17 cellular contexts compared by ENCODE assay signal in the genomic region with DNA sequence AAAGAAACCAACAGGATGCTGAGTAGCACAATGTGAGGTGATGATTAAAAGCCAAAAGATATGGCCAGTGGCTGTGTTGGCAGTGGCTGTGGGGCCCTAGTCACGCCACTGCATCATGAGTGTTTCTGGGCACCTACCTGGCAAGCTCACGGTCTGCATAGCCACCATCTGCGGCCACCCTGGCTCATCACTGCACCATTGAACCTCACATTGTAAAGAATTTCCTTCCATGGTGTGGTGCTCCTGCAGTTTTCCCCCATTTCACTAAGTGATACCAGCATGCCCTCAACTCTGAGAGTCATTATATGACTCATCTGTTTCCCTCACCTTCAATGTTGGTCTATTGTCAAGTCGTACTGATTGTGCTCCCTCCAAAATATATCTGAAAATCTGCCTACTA. TPM values are rescaled to one million over a fixed set of nuclear protein-coding genes. Genes with fewer than 3 reads are reported as not detected.
DNase-seq lines count a peak whose midpoint lies in the region; ATAC-seq, FAIRE-seq and TF ChIP-seq lines count a peak whose summit lies in the region.
"Had no signal": no experiment of that assay in that cellular context is flagged by ENCODE, and none has a peak within 500 bp of the region (broad histone marks: within the 10 kb centered on the region; RNA-seq: fewer than 3 reads in every experiment).

No MANE protein-coding gene starts in this region.

- peaks cover 2% of the 10 kb centered on the region for H3K27me3 Mint-ChIP-seq in activated CD4-positive, alpha-beta T cell treated with anti-CD3 and anti-CD28 coated beads for 36 hours

- H3K4me3 ChIP-seq in bronchial epithelial cell (ENCODE audit: low read depth, low read length) (no peak overlapping the region), left ventricle myocardium inferior (no peak overlapping the region)
- H3K4me3 ChIP-seq: GM23248 had no signal

- no peaks in the 10 kb centered on the region for H3K4me1 ChIP-seq in left ventricle myocardium inferior

- no peaks in the 10 kb centered on the region for H3K9me3 ChIP-seq in left ventricle myocardium inferior (replicated peaks)

- TF ChIP-seq CTCF in bronchial epithelial cell (IDR thresholded peaks at IDR 0.05; ENCODE audit: insufficient read depth, low read length, severe bottlenecking) (no peak), left ventricle myocardium inferior (IDR thresholded peaks at IDR 0.05; ENCODE audit: borderline replicate concordance) (no peak)

- no peaks in the 10 kb centered on the region for H3K9me3 Mint-ChIP-seq in activated CD4-positive, alpha-beta T cell treated with anti-CD3 and anti-CD28 coated beads for 36 hours (ENCODE audit: low read depth)

- no peak overlapping the region for H3K4me3 Mint-ChIP-seq in activated CD4-positive, alpha-beta T cell treated with anti-CD3 and anti-CD28 coated beads for 36 hours

- H3K36me3 ChIP-seq in bronchial epithelial cell (ENCODE audit: control insufficient read depth, insufficient read depth, low read length) (no peaks in the 10 kb centered on the region), left ventricle myocardium inferior (no peaks in the 10 kb centered on the region)

- peak; percentile 63 for ATAC-seq in activated CD4-positive, alpha-beta T cell treated with anti-CD3 and anti-CD28 coated beads for 36 hours
- ATAC-seq in GM21786 (IDR thresholded peaks at IDR 0.05; ENCODE audit: unreplicated experiment), result peak; percentile 53
- peak; percentile 50 for ATAC-seq in HG03196 (IDR thresholded peaks at IDR 0.05; ENCODE audit: unreplicated experiment)

- peak; percentile 23 for FAIRE-seq in bronchial epithelial cell (lab: Jason Lieb, UNC)

- H3K27ac Mint-ChIP-seq in activated CD4-positive, alpha-beta T cell treated with anti-CD3 and anti-CD28 coated beads for 36 hours, result peak overlapping the region; percentile 26

- POLR2A ChIA-PET in activated CD4-positive, alpha-beta T cell treated with anti-CD3 and anti-CD28 coated beads for 36 hours (lab: Charles Lee), result no interaction called here

- peak; percentile 22 for DNase-seq in activated CD4-positive, alpha-beta T cell treated with anti-CD3 and anti-CD28 coated beads for 36 hours
- no peak for DNase-seq in activated CD4-positive, alpha-beta T cell treated with anti-CD3 and anti-CD28 coated beads for 1 hour
- DNase-seq in bronchial epithelial cell (ENCODE audit: low read depth) (no peak), middle frontal gyrus (ENCODE audit: extremely low spot score, low spot score) (no peak), left ventricle myocardium inferior (no peak), NCI-H1694 (lab: John Stamatoyannopoulos, UW) (no peak)
- DNase-seq: foreskin fibroblast, GM23248, Karpas-422, NCI-H446 had no signal

- intact Hi-C loops in activated CD4-positive, alpha-beta T cell treated with anti-CD3 and anti-CD28 coated beads for 36 hours (cut with DNase I, micrococcal nuclease), result loop anchor here (2.0 to 10.0 kb wide), 5 partner anchors 58 to 755 kb away; partner anchors contain the start of gene ZNF518B (in 2 of the 2)
- intact Hi-C loops in left ventricle myocardium inferior (cut with micrococcal nuclease), result no loop called here

- H3K27ac ChIP-seq in left ventricle myocardium inferior (replicated peaks), result no peak overlapping the region
- H3K27ac ChIP-seq: GM23248 had no signal

- H3K36me3 Mint-ChIP-seq in activated CD4-positive, alpha-beta T cell treated with anti-CD3 and anti-CD28 coated beads for 36 hours (ENCODE audit: low read depth), result no peaks in the 10 kb centered on the region

- peaks cover 57% of the 10 kb centered on the region for H3K4me1 Mint-ChIP-seq in activated CD4-positive, alpha-beta T cell treated with anti-CD3 and anti-CD28 coated beads for 36 hours

- CTCF ChIA-PET in activated CD4-positive, alpha-beta T cell treated with anti-CD3 and anti-CD28 coated beads for 36 hours (lab: Charles Lee), result no interaction called here

- H3K27me3 ChIP-seq in bronchial epithelial cell (ENCODE audit: control insufficient read depth, insufficient read depth, low read length) (no peaks in the 10 kb centered on the region), left ventricle myocardium inferior (ENCODE audit: low read depth) (peaks cover 14% of the 10 kb centered on the region)

RNA-seq across cellular contexts. Expression of gene CLNK, which starts 45.5 kb away (rescaled TPM):
- total RNA-seq in activated CD4-positive, alpha-beta T cell treated with anti-CD3 and anti-CD28 coated beads for 36 hours, result not detected
- not detected in 2 replicates for total RNA-seq in bronchial epithelial cell
- total RNA-seq in left ventricle myocardium inferior, result not detected
- total RNA-seq: A172, cardiac septum, GM23248, lung microvascular endothelial cell, pulmonary artery endothelial cell, SK-MEL-5 had no signal
